23 cellular contexts compared by ENCODE assay signal in genomic region chr5:462051-462481, GRCh38. TPM values are rescaled to one million over a fixed set of nuclear protein-coding genes. Genes with fewer than 3 reads are reported as not detected.
DNase-seq lines count a peak whose midpoint lies in the region; ATAC-seq and TF ChIP-seq lines count a peak whose summit lies in the region.
"Had no signal": no experiment of that assay in that cellular context is flagged by ENCODE, and none has a peak within 500 bp of the region (broad histone marks: within the 10 kb centered on the region; RNA-seq: fewer than 3 reads in every experiment).

No MANE protein-coding gene starts in this region.

- H3K36me3 ChIP-seq in CD4-positive, CD25-positive, alpha-beta regulatory T cell (ENCODE audit: control insufficient read depth, insufficient read depth, low read length), result peaks cover 47% of the 10 kb centered on the region
- H3K36me3 ChIP-seq in naive thymus-derived CD4-positive, alpha-beta T cell (ENCODE audit: control insufficient read depth in 2 of 3, insufficient read depth in 3 of 3, low read length in 3 of 3), result peaks cover 0 to 55% (median 10%) of the 10 kb centered on the region in 3 experiments
- peaks cover 40% of the 10 kb centered on the region for H3K36me3 ChIP-seq in brain microvascular endothelial cell (replicated peaks)

- H3K9me3 ChIP-seq in CD4-positive, CD25-positive, alpha-beta regulatory T cell (ENCODE audit: control insufficient read depth in 2 of 2, low read length in 2 of 2), result no peaks in the 10 kb centered on the region
- no peaks in the 10 kb centered on the region for H3K9me3 ChIP-seq in naive thymus-derived CD4-positive, alpha-beta T cell (ENCODE audit: control insufficient read depth in 2 of 3, low read length in 3 of 3)

- H3K36me3 Mint-ChIP-seq in CD4-positive, CD25-positive, alpha-beta regulatory T cell, result peaks cover 42% of the 10 kb centered on the region
- peaks cover 68% of the 10 kb centered on the region for H3K36me3 Mint-ChIP-seq in activated naive CD8-positive, alpha-beta T cell treated with anti-CD3 and anti-CD28 coated beads for 36 hours
- peaks cover 17 to 53% (median 37%) of the 10 kb centered on the region in 5 donors for H3K36me3 Mint-ChIP-seq in naive thymus-derived CD4-positive, alpha-beta T cell

- peaks cover 15 to 39% (median 28%) of the 10 kb centered on the region in 4 donors for H3K4me1 Mint-ChIP-seq in CD4-positive, CD25-positive, alpha-beta regulatory T cell
- H3K4me1 Mint-ChIP-seq in activated naive CD8-positive, alpha-beta T cell treated with anti-CD3 and anti-CD28 coated beads for 36 hours, result peaks cover 52% of the 10 kb centered on the region
- peaks cover 8 to 56% (median 18%) of the 10 kb centered on the region in 7 donors for H3K4me1 Mint-ChIP-seq in naive thymus-derived CD4-positive, alpha-beta T cell

- H3K9me3 Mint-ChIP-seq in CD4-positive, CD25-positive, alpha-beta regulatory T cell, result peaks cover 0 to 1% (median 0%) of the 10 kb centered on the region in 7 donors
- no peaks in the 10 kb centered on the region for H3K9me3 Mint-ChIP-seq in activated naive CD8-positive, alpha-beta T cell treated with anti-CD3 and anti-CD28 coated beads for 36 hours
- peaks cover 0 to 2% (median 0%) of the 10 kb centered on the region in 11 donors for H3K9me3 Mint-ChIP-seq in naive thymus-derived CD4-positive, alpha-beta T cell
- H3K9me3 Mint-ChIP-seq: stimulated activated naive CD8-positive, alpha-beta T cell treated with anti-CD3 and anti-CD28 coated beads, Interleukin-15, Interleukin-2, amounts not matched to agents 100 ng/mL and 50 ng/mL, for 24 hours had no signal

- H3K27ac ChIP-seq in CD4-positive, CD25-positive, alpha-beta regulatory T cell (ENCODE audit: insufficient read depth, low read length, poor library complexity, severe bottlenecking), result no peak overlapping the region
- H3K27ac ChIP-seq in naive thymus-derived CD4-positive, alpha-beta T cell (ENCODE audit: low read depth, low read length), result no peak overlapping the region
- H3K27ac ChIP-seq in brain microvascular endothelial cell, result no peak overlapping the region
- H3K27ac ChIP-seq: 22Rv1 had no signal

- no peak overlapping the region for H3K4me3 ChIP-seq in CD4-positive, CD25-positive, alpha-beta regulatory T cell (ENCODE audit: low read depth, low read length)
- H3K4me3 ChIP-seq in naive thymus-derived CD4-positive, alpha-beta T cell (ENCODE audit: low read length), result no peak overlapping the region
- H3K4me3 ChIP-seq in brain microvascular endothelial cell (ENCODE audit: low read depth, low read length), result no peak overlapping the region

- no peak for ATAC-seq in CD4-positive, CD25-positive, alpha-beta regulatory T cell (ENCODE audit: low read depth in 2 of 2)
- ATAC-seq in naive thymus-derived CD4-positive, alpha-beta T cell, result no peak
- ATAC-seq in HG03460 (IDR thresholded peaks at IDR 0.05; ENCODE audit: unreplicated experiment), result no peak
- ATAC-seq: SK-N-SH treated with all-trans-retinoic acid at 6 μM for 48 hours had no signal

- POLR2A ChIA-PET in naive thymus-derived CD4-positive, alpha-beta T cell (lab: Charles Lee), result interaction anchor here (0.7 kb wide), 1 partner anchor 249 kb away, joined by 3 read pairs; no protein-coding TSS in a partner anchor

- CTCF ChIA-PET in naive thymus-derived CD4-positive, alpha-beta T cell (lab: Charles Lee), result no interaction called here

- in situ Hi-C loops in brain microvascular endothelial cell (cut with HindIII; ENCODE audit: low pct_ligation_motif_present, low sequenced_read_pairs), result no loop called here

- peak overlapping the region in 1 of 4 donors; percentile 39 for H3K4me3 Mint-ChIP-seq in CD4-positive, CD25-positive, alpha-beta regulatory T cell
- H3K4me3 Mint-ChIP-seq in activated naive CD8-positive, alpha-beta T cell treated with anti-CD3 and anti-CD28 coated beads for 36 hours, result no peak overlapping the region
- peak overlapping the region in 1 of 10 donors; percentile 38 for H3K4me3 Mint-ChIP-seq in naive thymus-derived CD4-positive, alpha-beta T cell
- H3K4me3 Mint-ChIP-seq: stimulated activated naive CD8-positive, alpha-beta T cell treated with anti-CD3 and anti-CD28 coated beads, Interleukin-15, Interleukin-2, amounts not matched to agents 100 ng/mL and 50 ng/mL, for 24 hours had no signal

- TF ChIP-seq CTCF in brain microvascular endothelial cell (IDR thresholded peaks at IDR 0.05; ENCODE audit: low read depth, low read length, missing control alignments), result no peak

- peaks cover 4% of the 10 kb centered on the region for H3K27me3 Mint-ChIP-seq in CD4-positive, CD25-positive, alpha-beta regulatory T cell
- H3K27me3 Mint-ChIP-seq in activated naive CD8-positive, alpha-beta T cell treated with anti-CD3 and anti-CD28 coated beads for 36 hours, result no peaks in the 10 kb centered on the region
- H3K27me3 Mint-ChIP-seq in naive thymus-derived CD4-positive, alpha-beta T cell, result no peaks in the 10 kb centered on the region
- H3K27me3 Mint-ChIP-seq: stimulated activated naive CD8-positive, alpha-beta T cell treated with anti-CD3 and anti-CD28 coated beads, Interleukin-15, Interleukin-2, amounts not matched to agents 100 ng/mL and 50 ng/mL, for 24 hours had no signal

- H3K27me3 ChIP-seq in CD4-positive, CD25-positive, alpha-beta regulatory T cell (ENCODE audit: control insufficient read depth, insufficient read depth, low read length), result no peaks in the 10 kb centered on the region
- H3K27me3 ChIP-seq in naive thymus-derived CD4-positive, alpha-beta T cell (ENCODE audit: control insufficient read depth in 2 of 2, insufficient read depth in 2 of 2, low read length in 2 of 2), result no peaks in the 10 kb centered on the region
- H3K27me3 ChIP-seq in brain microvascular endothelial cell (replicated peaks), result no peaks in the 10 kb centered on the region

- peak overlapping the region; percentile 71 to 98 (median 79) for H3K27ac Mint-ChIP-seq in CD4-positive, CD25-positive, alpha-beta regulatory T cell
- H3K27ac Mint-ChIP-seq in activated naive CD8-positive, alpha-beta T cell treated with anti-CD3 and anti-CD28 coated beads for 36 hours, result peak overlapping the region; percentile 72
- H3K27ac Mint-ChIP-seq in naive thymus-derived CD4-positive, alpha-beta T cell, result peak overlapping the region in 6 of 9 donors; percentile 48 to 97 (median 96)

- peaks cover 14% of the 10 kb centered on the region for H3K4me1 ChIP-seq in CD4-positive, CD25-positive, alpha-beta regulatory T cell (ENCODE audit: control insufficient read depth, insufficient read depth, low read length, poor library complexity, severe bottlenecking)
- peaks cover 7 to 17% of the 10 kb centered on the region in 2 donors for H3K4me1 ChIP-seq in naive thymus-derived CD4-positive, alpha-beta T cell (ENCODE audit: control insufficient read depth in 2 of 2, insufficient read depth in 2 of 2, low read length in 2 of 2)

- peak; percentile 14 for DNase-seq in activated CD4-positive, CD25-positive, alpha-beta regulatory T cell treated with anti-CD3 and anti-CD28 coated beads, Interleukin-2, amount 50 U/mL, for 72 hours
- DNase-seq in activated CD4-positive, CD25-positive, alpha-beta regulatory T cell (lab: John Stamatoyannopoulos, UW), result no peak
- no peak for DNase-seq in CD4-positive, CD25-positive, alpha-beta regulatory T cell
- DNase-seq in activated naive CD8-positive, alpha-beta T cell treated with anti-CD3 and anti-CD28 coated beads for 36 hours, result no peak
- peak in 1 of 9 donors; percentile 15 for DNase-seq in naive thymus-derived CD4-positive, alpha-beta T cell
- DNase-seq in brain microvascular endothelial cell, result no peak
- DNase-seq in NCI-H2081 treated with DMSO at 0.1 percent for 48 hours (lab: John Stamatoyannopoulos, UW), result no peak
- DNase-seq: activated CD4-positive, alpha-beta T cell treated with anti-CD3 and anti-CD28 coated beads for 4 hours; AML-193; amygdala; Calu3; effector CD4-positive, alpha-beta T cell; EL; KG1; NCI-H1694; NCI-H2227 treated with DMSO at 0.1 percent for 48 hours; occipital lobe; stimulated activated CD4-positive, alpha-beta T cell treated with anti-CD3 and anti-CD28 coated beads, Interleukin-1b, Interleukin-23, amount 100 ng/mL, for 48 hours; T-helper 9 cell had no signal

- intact Hi-C loops in naive thymus-derived CD4-positive, alpha-beta T cell (cut with micrococcal nuclease), result no loop called here

RNA-seq across cellular contexts. Expression of gene EXOC3, which starts 19.1 kb away (rescaled TPM):
- 95.4 TPM for total RNA-seq in CD4-positive, CD25-positive, alpha-beta regulatory T cell
- 10 to 100 TPM; 23.3 to 52.4 (median 31.9) TPM for polyA plus RNA-seq in CD4-positive, CD25-positive, alpha-beta regulatory T cell
- 10 to 100 TPM; 58.2 to 61.2 TPM for total RNA-seq in activated naive CD8-positive, alpha-beta T cell treated with anti-CD3 and anti-CD28 coated beads for 36 hours
- total RNA-seq in naive thymus-derived CD4-positive, alpha-beta T cell, result 100 to 1,000 TPM in 1 of 5 experiments, 10 to 100 TPM in 4; 79.1 to 105 (median 89.8) TPM
- 10 to 100 TPM; 44.3 to 47.5 TPM for polyA plus RNA-seq in naive thymus-derived CD4-positive, alpha-beta T cell
